Comparison of ENCODE assay signal across 8 cellular contexts in genomic region chr22:21587803-21588611, GRCh38. TPM values are rescaled to one million over a fixed set of nuclear protein-coding genes. Genes with fewer than 3 reads are reported as not detected.
DNase-seq lines count a peak whose midpoint lies in the region; ATAC-seq and TF ChIP-seq lines count a peak whose summit lies in the region.

No MANE protein-coding gene starts in this region.

- TF ChIP-seq EP300 in suprapubic skin (IDR thresholded peaks at IDR 0.05), result no peak

- no peak overlapping the region for H3K4me3 ChIP-seq in cardiac fibroblast (replicated peaks in 1 of 2; ENCODE audit: low read depth in 2 of 2, low read length in 2 of 2)
- H3K4me3 ChIP-seq in suprapubic skin, result no peak overlapping the region

- H3K27me3 ChIP-seq in suprapubic skin, result no peaks in the 10 kb centered on the region

- H3K36me3 ChIP-seq in suprapubic skin, result peaks cover 4% of the 10 kb centered on the region

- DNase-seq in GM13976 (ENCODE audit: low spot score) (peak; percentile 84), NAMALWA (ENCODE audit: low spot score) (peak; percentile 53), cardiac fibroblast (ENCODE audit: low read depth in 2 of 2) (peak; percentile 17 to 38), DMS53 (lab: John Stamatoyannopoulos, UW) (no peak), suprapubic skin (ENCODE audit: low spot score in 2 of 2) (no peak)
- peak; percentile 34 to 47 for DNase-seq in stimulated activated CD4-positive, alpha-beta T cell treated with anti-CD3 and anti-CD28 coated beads, Interleukin-15, amount 100 ng/mL, for 48 hours (ENCODE audit: low read depth in 2 of 2)

- TF ChIP-seq CTCF in GM13976 (IDR thresholded peaks at IDR 0.05; ENCODE audit: borderline replicate concordance, control extremely low read depth, extremely low read depth, insufficient read depth, missing control alignments) (no peak), cardiac fibroblast (IDR thresholded peaks at IDR 0.05; ENCODE audit: low read depth, low read length) (no peak), suprapubic skin (IDR thresholded peaks at IDR 0.05) (no peak)

- no peak for TF ChIP-seq POLR2A in suprapubic skin (IDR thresholded peaks at IDR 0.05)

- H3K27ac ChIP-seq in suprapubic skin, result no peak overlapping the region

- H3K9me3 ChIP-seq in suprapubic skin, result no peaks in the 10 kb centered on the region

- ATAC-seq in GM21825 (IDR thresholded peaks at IDR 0.05; ENCODE audit: unreplicated experiment) (peak; percentile 72), GM18858 (IDR thresholded peaks at IDR 0.05; ENCODE audit: unreplicated experiment) (no peak)

- in situ Hi-C loops in GM13976 (cut with MboI; ENCODE audit: low sequenced_read_pairs, unreplicated experiment), result no loop called here

- 59% methylated on average over 4 of the region's 4 CpGs for WGBS in suprapubic skin

- H3K4me1 ChIP-seq in suprapubic skin, result peaks cover 45% of the 10 kb centered on the region

RNA-seq across cellular contexts. Expression of gene UBE2L3, which starts 20.5 kb away (rescaled TPM):
- 10 to 100 TPM; 28.6 to 52.2 (median 48.1) TPM for total RNA-seq in suprapubic skin

RNA-seq across cellular contexts. Expression of gene RIMBP3C, which starts 36.7 kb away (rescaled TPM):
- under 1 TPM in 1 of 4 donors, not detected in 3; 0.19 TPM for total RNA-seq in suprapubic skin

RNA-seq across cellular contexts. Expression of gene YDJC, which starts 41.8 kb away (rescaled TPM):
- 10 to 100 TPM; 28.6 to 34.6 (median 30.9) TPM for total RNA-seq in suprapubic skin

RNA-seq across cellular contexts. Expression of gene CCDC116, which starts 44.6 kb away (rescaled TPM):
- total RNA-seq in suprapubic skin, result 1 to 10 TPM in 2 of 4 donors, not detected in 2; 1.0 TPM

RNA-seq across cellular contexts. Expression of gene SDF2L1, which starts 54.1 kb away (rescaled TPM):
- total RNA-seq in suprapubic skin, result 10 to 100 TPM; 11.2 to 23.6 (median 18.7) TPM

Comparison
In these comparisons a context has a peak if more than half of its experiments do, and no peak if none do; other contexts are left out.
1. DNase-seq: peak in GM13976 (single experiment), NAMALWA (single experiment), cardiac fibroblast (2 of 2) and stimulated activated CD4-positive, alpha-beta T cell treated with anti-CD3 and anti-CD28 coated beads, Interleukin-15, amount 100 ng/mL, for 48 hours (2 of 2); none in DMS53 (single experiment) and suprapubic skin (0 of 2).